In genomic region chr2:138312061-138312460, GRCh38 we compare ENCODE assay signal across 36 cellular contexts.
"Had no signal": no experiment of that assay in that cellular context is flagged by ENCODE, and none has a peak within 500 bp of the region (broad histone marks: within the 10 kb centered on the region; RNA-seq: fewer than 3 reads in every experiment).

No MANE protein-coding gene starts in this region.

- H3K27me3 ChIP-seq: MG63 had no signal

- H3K36me3 ChIP-seq: MG63 had no signal

- H3K4me3 ChIP-seq: MG63 had no signal

- DNase-seq: Karpas-422, Kasumi-1, MG63, MM.1S, MV-4-11, NCI-H1048, NCI-H1092, NCI-H1092 treated with DMSO at 0.1 percent for 48 hours, NCI-H1105, NCI-H1105 treated with DMSO at 0.1 percent for 48 hours, NCI-H1417, NCI-H1417 treated with DMSO at 0.1 percent for 48 hours, NCI-H1436, NCI-H146, NCI-H1694, NCI-H1694 treated with DMSO at 0.1 percent for 48 hours, NCI-H187, NCI-H187 treated with DMSO at 0.1 percent for 48 hours, NCI-H1930, NCI-H2029, NCI-H2029 treated with DMSO at 0.1 percent for 48 hours, NCI-H2081, NCI-H2081 treated with DMSO at 0.1 percent for 48 hours, NCI-H2107, NCI-H2171, NCI-H2171 treated with DMSO at 0.1 percent for 48 hours, NCI-H2227 treated with DMSO at 0.1 percent for 48 hours, NCI-H226, NCI-H345, NCI-H446, NCI-H446 treated with DMSO at 0.1 percent for 48 hours, NCI-H510A, NCI-H510A treated with DMSO at 0.1 percent for 48 hours, NCI-H524, NCI-H524 treated with DMSO at 0.1 percent for 48 hours, NCI-H526 had no signal

- H3K9me3 ChIP-seq: MG63 had no signal
